ENCODE assay signal across 1 cellular context in the genomic region with DNA sequence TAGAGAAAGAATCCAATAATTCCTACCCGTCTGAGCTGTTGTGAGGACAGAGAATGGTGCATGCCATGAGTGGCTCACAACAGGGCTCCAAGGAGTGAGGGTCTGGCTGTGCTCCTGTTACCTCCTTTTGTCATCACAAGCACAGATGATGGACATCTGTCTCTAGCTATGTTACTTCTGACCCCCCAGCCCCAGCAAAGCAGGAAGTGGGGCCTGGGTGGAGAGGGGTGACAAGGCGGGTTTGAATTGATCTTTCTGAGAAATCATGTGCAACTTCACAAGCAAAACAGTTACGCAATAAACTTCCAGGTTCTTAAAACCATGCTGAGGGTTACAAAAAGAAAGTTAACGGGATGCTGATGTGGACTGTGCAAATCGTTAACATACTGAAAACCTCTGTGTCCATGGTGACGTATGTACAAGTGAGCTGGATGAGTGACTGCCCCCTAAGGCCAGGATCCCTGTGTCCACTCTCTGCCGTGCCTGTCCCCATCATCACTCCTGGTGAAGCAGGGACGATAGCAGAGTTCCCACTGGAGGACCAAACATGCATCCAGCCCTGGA.
TF ChIP-seq lines count a peak whose summit lies in the region.

No MANE protein-coding gene starts in this region.

TF ChIP-seq in IMR-90, 13 proteins besides CTCF, POLR2A, EP300 and RAD21:
- TF ChIP-seq CEBPB (IDR thresholded peaks at IDR 0.05; ENCODE audit: low read depth, low read length): peak; percentile 34; the same call in 1 of the 2 replicates
